In the genomic region with DNA sequence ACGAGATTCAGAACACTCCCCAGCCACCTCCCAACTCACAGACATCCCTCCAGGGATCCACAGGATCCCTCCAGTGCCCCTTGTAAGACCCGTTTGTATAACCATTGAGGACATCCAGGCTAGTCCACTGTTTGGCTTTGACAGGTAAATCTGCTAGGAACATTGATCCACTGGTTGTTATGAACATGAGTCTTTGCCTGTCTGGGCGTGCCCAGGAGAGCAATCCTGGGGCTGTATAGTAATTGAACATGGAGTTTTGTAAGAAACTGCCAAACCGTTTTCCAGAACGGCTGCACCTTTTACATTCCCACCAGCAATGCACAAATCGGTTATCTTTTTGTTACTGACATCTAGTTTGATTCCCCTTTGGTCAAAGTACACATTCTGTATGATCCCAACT, we compare ENCODE assay signal across 2 cellular contexts.
TF ChIP-seq lines count a peak whose summit lies in the region.

No MANE protein-coding gene starts in this region.

TF ChIP-seq in HEK293, 187 proteins besides CTCF, POLR2A, EP300 and RAD21:
- TF ChIP-seq, protein P1, sequence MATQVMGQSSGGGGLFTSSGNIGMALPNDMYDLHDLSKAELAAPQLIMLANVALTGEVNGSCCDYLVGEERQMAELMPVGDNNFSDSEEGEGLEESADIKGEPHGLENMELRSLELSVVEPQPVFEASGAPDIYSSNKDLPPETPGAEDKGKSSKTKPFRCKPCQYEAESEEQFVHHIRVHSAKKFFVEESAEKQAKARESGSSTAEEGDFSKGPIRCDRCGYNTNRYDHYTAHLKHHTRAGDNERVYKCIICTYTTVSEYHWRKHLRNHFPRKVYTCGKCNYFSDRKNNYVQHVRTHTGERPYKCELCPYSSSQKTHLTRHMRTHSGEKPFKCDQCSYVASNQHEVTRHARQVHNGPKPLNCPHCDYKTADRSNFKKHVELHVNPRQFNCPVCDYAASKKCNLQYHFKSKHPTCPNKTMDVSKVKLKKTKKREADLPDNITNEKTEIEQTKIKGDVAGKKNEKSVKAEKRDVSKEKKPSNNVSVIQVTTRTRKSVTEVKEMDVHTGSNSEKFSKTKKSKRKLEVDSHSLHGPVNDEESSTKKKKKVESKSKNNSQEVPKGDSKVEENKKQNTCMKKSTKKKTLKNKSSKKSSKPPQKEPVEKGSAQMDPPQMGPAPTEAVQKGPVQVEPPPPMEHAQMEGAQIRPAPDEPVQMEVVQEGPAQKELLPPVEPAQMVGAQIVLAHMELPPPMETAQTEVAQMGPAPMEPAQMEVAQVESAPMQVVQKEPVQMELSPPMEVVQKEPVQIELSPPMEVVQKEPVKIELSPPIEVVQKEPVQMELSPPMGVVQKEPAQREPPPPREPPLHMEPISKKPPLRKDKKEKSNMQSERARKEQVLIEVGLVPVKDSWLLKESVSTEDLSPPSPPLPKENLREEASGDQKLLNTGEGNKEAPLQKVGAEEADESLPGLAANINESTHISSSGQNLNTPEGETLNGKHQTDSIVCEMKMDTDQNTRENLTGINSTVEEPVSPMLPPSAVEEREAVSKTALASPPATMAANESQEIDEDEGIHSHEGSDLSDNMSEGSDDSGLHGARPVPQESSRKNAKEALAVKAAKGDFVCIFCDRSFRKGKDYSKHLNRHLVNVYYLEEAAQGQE (tag by site-specific recombination; IDR thresholded peaks at IDR 0.05): no peak
- TF ChIP-seq GLI4 (tag by site-specific recombination; IDR thresholded peaks at IDR 0.05): no peak
- peak; percentile 32; the same call in 1 of the 2 replicates for TF ChIP-seq ZNF600 (tag by site-specific recombination; IDR thresholded peaks at IDR 0.05)
- TF ChIP-seq, protein P2, sequence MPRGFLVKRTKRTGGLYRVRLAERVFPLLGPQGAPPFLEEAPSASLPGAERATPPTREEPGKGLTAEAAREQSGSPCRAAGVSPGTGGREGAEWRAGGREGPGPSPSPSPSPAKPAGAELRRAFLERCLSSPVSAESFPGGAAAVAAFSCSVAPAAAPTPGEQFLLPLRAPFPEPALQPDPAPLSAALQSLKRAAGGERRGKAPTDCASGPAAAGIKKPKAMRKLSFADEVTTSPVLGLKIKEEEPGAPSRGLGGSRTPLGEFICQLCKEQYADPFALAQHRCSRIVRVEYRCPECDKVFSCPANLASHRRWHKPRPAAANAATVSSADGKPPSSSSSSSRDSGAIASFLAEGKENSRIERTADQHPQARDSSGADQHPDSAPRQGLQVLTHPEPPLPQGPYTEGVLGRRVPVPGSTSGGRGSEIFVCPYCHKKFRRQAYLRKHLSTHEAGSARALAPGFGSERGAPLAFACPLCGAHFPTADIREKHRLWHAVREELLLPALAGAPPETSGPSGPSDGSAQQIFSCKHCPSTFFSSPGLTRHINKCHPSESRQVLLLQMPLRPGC (tag by site-specific recombination; IDR thresholded peaks at IDR 0.05): no peak
- TF ChIP-seq ZNF132 (tag by site-specific recombination; IDR thresholded peaks at IDR 0.05; ENCODE audit: borderline replicate concordance): no peak
- no peak for TF ChIP-seq ZNF175 (tag by site-specific recombination; IDR thresholded peaks at IDR 0.05)
- TF ChIP-seq ZNF266 (tag by site-specific recombination; IDR thresholded peaks at IDR 0.05; ENCODE audit: low read depth): no peak
TF ChIP-seq in HEK293: peak in this region for 1.

TF ChIP-seq in H1, 55 proteins besides CTCF, POLR2A, EP300 and RAD21:
- no peak for TF ChIP-seq HDAC2 (IDR thresholded peaks at IDR 0.05; ENCODE audit: borderline replicate concordance in 1 of 2, low read depth in 2 of 2, low read length in 2 of 2)
- TF ChIP-seq JUN (IDR thresholded peaks at IDR 0.05; ENCODE audit: low read depth, low read length): no peak
- TF ChIP-seq NRF1 (IDR thresholded peaks at IDR 0.05; ENCODE audit: low read depth, low read length): no peak
- TF ChIP-seq POU5F1 (IDR thresholded peaks at IDR 0.05; ENCODE audit: low read depth, low read length): no peak
- TF ChIP-seq BRCA1 (IDR thresholded peaks at IDR 0.05; ENCODE audit: low read depth, low read length): no peak
- TF ChIP-seq SRF (IDR thresholded peaks at IDR 0.05; ENCODE audit: low read depth, low read length): no peak
- no peak for TF ChIP-seq SP1 (IDR thresholded peaks at IDR 0.05; ENCODE audit: low read depth, low read length)
- TF ChIP-seq BACH1 (IDR thresholded peaks at IDR 0.05; ENCODE audit: low read length): no peak
- no peak for TF ChIP-seq NANOG (IDR thresholded peaks at IDR 0.05; ENCODE audit: insufficient read depth, low read depth, low read length, poor library complexity, severe bottlenecking)
- no peak for TF ChIP-seq RNF2 (IDR thresholded peaks at IDR 0.05; ENCODE audit: borderline replicate concordance, low read depth, low read length, missing control alignments, poor library complexity, severe bottlenecking)
- no peak for TF ChIP-seq SIX5 (IDR thresholded peaks at IDR 0.05; ENCODE audit: low read depth, low read length)
- TF ChIP-seq TAF1 (IDR thresholded peaks at IDR 0.05; ENCODE audit: low read depth, low read length): no peak
- TF ChIP-seq SIRT6 (IDR thresholded peaks at IDR 0.05; ENCODE audit: low read length): no peak
- no peak for TF ChIP-seq CTBP2 (IDR thresholded peaks at IDR 0.05; ENCODE audit: borderline replicate concordance, insufficient read depth, insufficient read length, low read length)
- no peak for TF ChIP-seq YY1 (IDR thresholded peaks at IDR 0.05; ENCODE audit: low read depth, low read length)
- no peak for TF ChIP-seq BCL11A (IDR thresholded peaks at IDR 0.05; ENCODE audit: low read depth in 2 of 2, low read length in 2 of 2)
- no peak for TF ChIP-seq EZH2 (IDR thresholded peaks at IDR 0.05; ENCODE audit: low read depth, low read length, severe bottlenecking)
